8 cellular contexts compared by ENCODE assay signal in genomic region chr19:3342962-3343361, GRCh38. TPM values are rescaled to one million over a fixed set of nuclear protein-coding genes. Genes with fewer than 3 reads are reported as not detected.
A peak's percentile ranks its signal among the peaks of the same experiment; 100 is the strongest.
DNase-seq lines count a peak whose midpoint lies in the region; ATAC-seq, FAIRE-seq and TF ChIP-seq lines count a peak whose summit lies in the region.
"Not testable (repeated sequence)": the region's sequence is repeated elsewhere in the genome, so short reads cannot be mapped to it uniquely, and the experiment has no call there.

No MANE protein-coding gene starts in this region.

- POLR2A ChIA-PET in A549 (lab: Yijun Ruan, JAX); Panc1 (lab: Charles Lee): not testable (repeated sequence)

- not testable (repeated sequence) for H3K79me2 ChIP-seq in fibroblast of lung (ENCODE audit: control insufficient read depth, insufficient read depth, low read length)

- intact Hi-C loops in Panc1 (cut with micrococcal nuclease; ENCODE audit: unreplicated experiment); body of pancreas (cut with DNase I); spleen (cut with DNase I; ENCODE audit: low total_unique reads): not testable (repeated sequence)
- intact Hi-C loops in pancreas (cut with DNase I) = loop anchor here in 1 of 3 donors (10.0 kb wide), 1 partner anchor 62 kb away; no protein-coding TSS in a partner anchor

- peak overlapping the region; percentile 93 to 96 for H3K27ac ChIP-seq in A549
- peak overlapping the region; percentile 57; the same call in 1 of the 2 replicates for H3K27ac ChIP-seq in Panc1 (ENCODE audit: low read length)
- H3K27ac ChIP-seq in body of pancreas = peak overlapping the region; percentile 90 to 99 (median 96)
- peak overlapping the region; percentile 6 for H3K27ac ChIP-seq in fibroblast of lung (ENCODE audit: insufficient read depth, low read length)
- peak overlapping the region; percentile 90 to 91 for H3K27ac ChIP-seq in liver (ENCODE audit: low read depth in 1 of 2, low read length in 2 of 2)
- peak overlapping the region; percentile 39 to 77 (median 76) for H3K27ac ChIP-seq in pancreas
- H3K27ac ChIP-seq in spleen = peak overlapping the region in 5 of 8 donors; percentile 70 to 79 (median 74)
- H3K27ac ChIP-seq in upper lobe of left lung = peak overlapping the region; percentile 57 to 85 (median 83)

- H3K4me2 ChIP-seq in A549 = peak overlapping the region; percentile 89
- H3K4me2 ChIP-seq in fibroblast of lung (ENCODE audit: extremely low read depth, insufficient read depth, low read length) = not testable (repeated sequence)

- H3K4me3 ChIP-seq in A549 (peak overlapping the region; percentile 59; the same call in 2 of the 3 replicates), upper lobe of left lung (peak overlapping the region in 1 of 4 donors; percentile 48)
- H3K4me3 ChIP-seq in Panc1 (ENCODE audit: low read depth in 2 of 2, low read length in 2 of 2); body of pancreas; fibroblast of lung (replicated peaks in 1 of 4; ENCODE audit: control extremely low read depth in 1 of 4, insufficient read depth in 1 of 4, low read depth in 3 of 4, low read length in 4 of 4); liver (ENCODE audit: low read depth in 1 of 3, low read length in 3 of 3); pancreas; spleen: not testable (repeated sequence)

- H3K4me1 ChIP-seq in A549 (peaks cover 38% of the 10 kb centered on the region), Panc1 (ENCODE audit: control insufficient read depth, insufficient read depth, low read length) (peaks cover 34% of the 10 kb centered on the region), body of pancreas (peaks cover 66% of the 10 kb centered on the region), fibroblast of lung (ENCODE audit: control insufficient read depth, extremely low read depth, insufficient read depth, low read length) (peaks cover 14% of the 10 kb centered on the region), liver (ENCODE audit: control insufficient read depth in 4 of 4, insufficient read depth in 4 of 4, low read length in 3 of 4) (peaks cover 20 to 46% (median 30%) of the 10 kb centered on the region in 4 donors), pancreas (peaks cover 31 to 40% (median 39%) of the 10 kb centered on the region in 3 donors), spleen (peaks cover 6 to 49% (median 33%) of the 10 kb centered on the region in 6 donors), upper lobe of left lung (peaks cover 39 to 47% (median 45%) of the 10 kb centered on the region in 4 donors)

- not testable (repeated sequence) for ATAC-seq in A549; Panc1; body of pancreas; pancreas; upper lobe of left lung (ENCODE audit: low FRiP score in 2 of 2)

- TF ChIP-seq POLR2A in A549 (IDR thresholded peaks at IDR 0.05; ENCODE audit: low read length); body of pancreas (IDR thresholded peaks at IDR 0.05); spleen (IDR thresholded peaks at IDR 0.05); upper lobe of left lung (IDR thresholded peaks at IDR 0.05): not testable (repeated sequence)

- not testable (repeated sequence) for H4K20me1 ChIP-seq in fibroblast of lung (ENCODE audit: control insufficient read depth, extremely low read depth, insufficient read depth, low read length)

- not testable (repeated sequence) for H3K9me3 ChIP-seq in A549; Panc1 (ENCODE audit: control insufficient read depth, insufficient read depth, low read depth, low read length); body of pancreas; fibroblast of lung (ENCODE audit: control insufficient read depth, insufficient read depth, low read depth, low read length); liver (ENCODE audit: control insufficient read depth in 4 of 4, low read length in 3 of 4); pancreas; spleen; upper lobe of left lung

- in situ Hi-C loops in Panc1 (cut with HindIII; ENCODE audit: low pct_unique_long_range_greater_than_20kb, low sequenced_read_pairs) = not testable (repeated sequence)

- not testable (repeated sequence) for DNase-seq in A549 (ENCODE audit: low read depth in 1 of 2, low spot score in 1 of 2); Panc1 (ENCODE audit: low read depth, low spot score); body of pancreas; fibroblast of lung (ENCODE audit: low read depth in 2 of 2); spleen; upper lobe of left lung
- peak in 1 of 6 donors; percentile 27 for DNase-seq in pancreas

- not testable (repeated sequence) for TF ChIP-seq EP300 in A549 (IDR thresholded peaks at IDR 0.05); upper lobe of left lung (IDR thresholded peaks at IDR 0.05)

- H3K36me3 ChIP-seq in Panc1 (ENCODE audit: control insufficient read depth, insufficient read depth, low read length); body of pancreas (replicated peaks in 1 of 2; ENCODE audit: insufficient read depth in 1 of 2, low read depth in 2 of 2); fibroblast of lung (ENCODE audit: control insufficient read depth, insufficient read depth, low read length); liver (ENCODE audit: control insufficient read depth in 4 of 4, insufficient read depth in 3 of 4, low read depth in 1 of 4, low read length in 3 of 4); pancreas; spleen; upper lobe of left lung: not testable (repeated sequence)

- not testable (repeated sequence) for BruUV-seq in Panc1 (replicated peaks; lab: Mats Ljungman, UMichigan)

- not testable (repeated sequence) for TF ChIP-seq RAD21 in A549 (conservative IDR thresholded peaks at IDR 0.05 in 1 of 2, IDR thresholded peaks at IDR 0.05 in 1 of 2); liver (IDR thresholded peaks at IDR 0.05)

- CTCF ChIA-PET in A549 (lab: Yijun Ruan, JAX) (interaction anchor here (0.6 to 2.3 kb wide), 10 partner anchors 9 to 444 kb away, joined by 3 to 7 read pairs (median 3); no protein-coding TSS in a partner anchor), Panc1 (lab: Charles Lee) (interaction anchor here (0.5 to 0.7 kb wide), 2 partner anchors 125 to 141 kb away, joined by 4 to 12 read pairs; no protein-coding TSS in a partner anchor)

- 84% methylated on average over 9 of the region's 9 CpGs for WGBS in A549 (ENCODE audit: missing lambda C conversion rate)
- WGBS in body of pancreas, 2 donors = 83% methylated on average over 9 of the region's 9 CpGs
- WGBS in liver = 79% methylated on average over 9 of the region's 9 CpGs
- 85 to 90% methylated on average over 9 of the region's 9 CpGs for WGBS in pancreas, 2 donors
- WGBS in spleen, 5 donors = 74 to 87% (median 81%) methylated on average over 9 of the region's 9 CpGs
- WGBS in upper lobe of left lung, 2 donors = 86 to 88% methylated on average over 9 of the region's 9 CpGs

- not testable (repeated sequence) for TF ChIP-seq CTCF in A549 (IDR thresholded peaks at IDR 0.05); Panc1 (IDR thresholded peaks at IDR 0.05); body of pancreas (IDR thresholded peaks at IDR 0.05); fibroblast of lung (conservative IDR thresholded peaks at IDR 0.05 in 1 of 2, IDR thresholded peaks at IDR 0.05 in 1 of 2; ENCODE audit: low read depth in 1 of 2, low read length in 2 of 2); liver (IDR thresholded peaks at IDR 0.05; ENCODE audit: low read depth, low read length, missing input control); pancreas (IDR thresholded peaks at IDR 0.05); spleen (IDR thresholded peaks at IDR 0.05 in 8 of 11, conservative IDR thresholded peaks at IDR 0.05 in 3 of 11); upper lobe of left lung (IDR thresholded peaks at IDR 0.05)

- H3K9ac ChIP-seq in fibroblast of lung (ENCODE audit: insufficient read depth, low read length) = not testable (repeated sequence)
- peak overlapping the region in 1 of 2 donors; percentile 43 for H3K9ac ChIP-seq in liver (ENCODE audit: low read depth in 1 of 2, low read length in 2 of 2)

- not testable (repeated sequence) for H3K27me3 ChIP-seq in Panc1 (ENCODE audit: control insufficient read depth, insufficient read depth, low read length); body of pancreas; fibroblast of lung (ENCODE audit: control insufficient read depth, insufficient read depth, low read length); liver (ENCODE audit: control insufficient read depth in 4 of 4, insufficient read depth in 4 of 4, low read length in 3 of 4); pancreas; spleen (replicated peaks in 1 of 7); upper lobe of left lung

- not testable (repeated sequence) for FAIRE-seq in A549 (lab: Jason Lieb, UNC); pancreas (lab: Jason Lieb, UNC)

- H2AFZ ChIP-seq in fibroblast of lung (ENCODE audit: low read length) = not testable (repeated sequence)

RNA-seq across cellular contexts. Expression of gene NFIC, which starts 23.4 kb away (rescaled TPM):
- polyA plus RNA-seq in A549 (2011; rRNA removed) (2.6 and 4.7 TPM in 2 replicates), A549 (2017; fragmentation: RNase III; extraction: RNeasy Plus Mini Kit Qiagen cat#74134 plus additional on column Dnase treatment) (34.6 to 36.4 TPM (median 34.9 TPM) in 3 replicates), fibroblast of lung (7.9 and 16.6 TPM in 2 replicates), liver (10 to 100 TPM; 71.8 to 78.5 TPM), pancreas (10 to 100 TPM; 21.3 to 74.9 TPM), spleen (10 to 100 TPM in 1 of 3 donors, 1 to 10 TPM in 2; 4.1 to 23.4 (median 4.2) TPM)
- 8.9 and 14.2 TPM in 2 replicates for polyA plus RNA-seq in A549 (2012; cell fraction: cytosol; rRNA removed)
- 20.1 and 22.9 TPM in 2 replicates for polyA plus RNA-seq in A549 (2012; cell fraction: nucleus; rRNA removed)
- polyA minus RNA-seq in A549 (2011; rRNA and poly(A)+ RNA removed) = 10.5 and 14.6 TPM in 2 replicates
- total RNA-seq in Panc1 (2021; ENCODE audit: unreplicated experiment) (120 TPM), body of pancreas (100 to 1,000 TPM; 178 to 186 TPM), fibroblast of lung (34.9 and 66.4 TPM in 2 replicates), liver (100 to 1,000 TPM in 1 of 2 donors, 10 to 100 TPM in 1; 12.8 to 100 TPM), pancreas (100 to 1,000 TPM; 106 to 203 (median 127) TPM), spleen (100 to 1,000 TPM in 2 of 7 donors, 10 to 100 TPM in 5; 65.4 to 125 (median 77.1) TPM), upper lobe of left lung (100 to 1,000 TPM in 5 of 6 donors, 10 to 100 TPM in 1; 96.1 to 175 (median 154) TPM)
- polyA plus RNA-seq in Panc1 (2012; ENCODE audit: insufficient read length) = 56.0 TPM
- polyA plus RNA-seq in fibroblast of lung (2012) = 89.7 and 117 TPM in 2 replicates
- 101 and 159 TPM in 2 replicates for polyA minus RNA-seq in fibroblast of lung (ENCODE audit: low replicate concordance)

Comparison
In these comparisons a context has a peak if more than half of its experiments do, and no peak if none do; other contexts are left out.
1. H3K27ac ChIP-seq: peak in every context shown above with its lines; median percentile 96 in body of pancreas; 94 in A549; 90 in liver; 83 in upper lobe of left lung; 76 in pancreas; 74 in spleen; 57 in Panc1; 6 in fibroblast of lung.